ENCODE assay signal across 11 cellular contexts in the genomic region with DNA sequence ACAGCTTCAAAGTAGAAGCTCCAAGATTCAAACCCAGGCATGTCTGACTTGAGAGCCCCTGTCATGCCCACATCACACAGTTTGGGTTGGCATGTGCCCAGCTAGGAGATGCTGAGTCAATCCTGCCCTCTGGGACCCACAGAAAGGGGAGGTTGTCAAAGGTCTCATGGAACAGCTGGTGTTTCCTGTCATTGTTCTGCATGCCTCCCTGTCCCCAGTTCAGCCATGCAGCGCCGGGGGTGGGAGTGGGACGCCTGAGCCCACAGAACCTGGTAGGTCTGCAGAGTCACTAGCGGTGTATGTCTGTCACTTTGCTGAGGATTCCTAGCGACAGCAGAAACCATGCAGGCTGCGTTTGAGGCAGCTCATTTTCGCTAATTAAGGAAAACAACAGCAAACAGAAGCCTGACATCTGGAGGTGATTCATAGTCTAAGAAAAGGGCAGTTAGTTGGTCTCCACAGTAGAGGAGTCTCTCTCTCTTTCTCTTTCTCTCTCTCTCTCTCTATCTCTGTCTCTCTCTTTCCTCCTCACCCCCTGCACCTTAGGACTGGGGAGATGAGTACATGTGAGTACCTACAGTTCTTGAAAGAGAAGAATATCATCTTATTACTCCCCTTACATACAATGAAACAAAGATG.
DNase-seq lines count a peak whose midpoint lies in the region; ATAC-seq and TF ChIP-seq lines count a peak whose summit lies in the region.
"Had no signal": no experiment of that assay in that cellular context is flagged by ENCODE, and none has a peak within 500 bp of the region (broad histone marks: within the 10 kb centered on the region; RNA-seq: fewer than 3 reads in every experiment).

No MANE protein-coding gene starts in this region.

- ATAC-seq in HG03571 (IDR thresholded peaks at IDR 0.05; ENCODE audit: unreplicated experiment): no peak

- peak; percentile 22 for TF ChIP-seq POLR2A in erythroblast (IDR thresholded peaks at IDR 0.05; ENCODE audit: low read length)

- DNase-seq in activated CD4-positive, alpha-beta T cell treated with anti-CD3 and anti-CD28 coated beads for 24 hours (ENCODE audit: low read depth in 2 of 2): peak; percentile 3 to 28
- DNase-seq in activated CD4-positive, alpha-beta T cell treated with anti-CD3 and anti-CD28 coated beads, Interleukin-2, amount 50 U/mL, for 4 hours: no peak
- DNase-seq in UCSD-AML1 (lab: John Stamatoyannopoulos, UW; ENCODE audit: unreplicated experiment) (peak; percentile 75), erythroblast (lab: John Stamatoyannopoulos, UW) (no peak), NCI-H226 (no peak), superior temporal gyrus (ENCODE audit: extremely low spot score) (no peak)
- peak; percentile 73 for DNase-seq in stimulated activated CD8-positive, alpha-beta memory T cell treated with anti-CD3 and anti-CD28 coated beads, Interleukin-4, amount 100 ng/mL, for 48 hours
- DNase-seq: HCEC 1CT, NCI-H446 treated with DMSO at 0.1 percent for 48 hours, WERI-Rb-1 had no signal

Comparison
In these comparisons a context has a peak if more than half of its experiments do, and no peak if none do; other contexts are left out.
1. DNase-seq: peak in activated CD4-positive, alpha-beta T cell treated with anti-CD3 and anti-CD28 coated beads for 24 hours (2 of 2), UCSD-AML1 (single experiment) and stimulated activated CD8-positive, alpha-beta memory T cell treated with anti-CD3 and anti-CD28 coated beads, Interleukin-4, amount 100 ng/mL, for 48 hours (single experiment); none in activated CD4-positive, alpha-beta T cell treated with anti-CD3 and anti-CD28 coated beads, Interleukin-2, amount 50 U/mL, for 4 hours (0 of 2), erythroblast (0 of 2), NCI-H226 (single experiment) and superior temporal gyrus (single experiment).